In genomic region chr20:41330941-41331340, GRCh38 we compare ENCODE assay signal across 27 cellular contexts. TPM values are rescaled to one million over a fixed set of nuclear protein-coding genes. Genes with fewer than 3 reads are reported as not detected.
"Had no signal": no experiment of that assay in that cellular context is flagged by ENCODE, and none has a peak within 500 bp of the region (broad histone marks: within the 10 kb centered on the region; RNA-seq: fewer than 3 reads in every experiment).

No MANE protein-coding gene starts in this region.

- H3K9me3 Mint-ChIP-seq: immature natural killer cell; natural killer cell treated with Interleukin-12 subunit alpha and Interleukin-12 subunit beta and Interleukin-15 and Interleukin-18, amount 100 ng/mL, for 72 hours; stimulated activated memory B cell treated with anti-CD40 and anti-IgM and Interleukin-4, amounts not matched to agents 10 μg/mL and 1 μg/mL and 100 μg/mL, for 72 hours; stimulated activated naive CD8-positive, alpha-beta T cell treated with anti-CD3 and anti-CD28 coated beads, Interleukin-15, amount 100 ng/mL, for 72 hours had no signal

- H3K27ac ChIP-seq: lower lobe of right lung, pancreas had no signal

- H3K27me3 ChIP-seq: left lung, pancreas, sigmoid colon, spleen, transverse colon, upper lobe of right lung had no signal

- H3K27ac Mint-ChIP-seq: naive thymus-derived CD4-positive, alpha-beta T cell; stimulated activated memory B cell treated with anti-CD40 and anti-IgM and Interleukin-4, amounts not matched to agents 10 μg/mL and 1 μg/mL and 100 μg/mL, for 72 hours; stimulated activated naive CD8-positive, alpha-beta T cell treated with anti-CD3 and anti-CD28 coated beads, Interleukin-15, amount 100 ng/mL, for 72 hours had no signal

- H3K4me3 Mint-ChIP-seq: immature natural killer cell; natural killer cell treated with Interleukin-12 subunit alpha and Interleukin-12 subunit beta and Interleukin-15 and Interleukin-18, amount 100 ng/mL, for 72 hours; stimulated activated memory B cell treated with anti-CD40 and anti-IgM and Interleukin-4, amounts not matched to agents 10 μg/mL and 1 μg/mL and 100 μg/mL, for 72 hours; stimulated activated naive CD8-positive, alpha-beta T cell treated with anti-CD3 and anti-CD28 coated beads, Interleukin-15, amount 100 ng/mL, for 72 hours had no signal

- H3K27me3 Mint-ChIP-seq: stimulated activated memory B cell treated with anti-CD40 and anti-IgM and Interleukin-4, amounts not matched to agents 10 μg/mL and 1 μg/mL and 100 μg/mL, for 72 hours had no signal

- H3K36me3 Mint-ChIP-seq: immature natural killer cell; naive thymus-derived CD4-positive, alpha-beta T cell; natural killer cell treated with Interleukin-12 subunit alpha and Interleukin-12 subunit beta and Interleukin-15 and Interleukin-18, amount 100 ng/mL, for 72 hours; stimulated activated memory B cell treated with anti-CD40 and anti-IgM and Interleukin-4, amounts not matched to agents 10 μg/mL and 1 μg/mL and 100 μg/mL, for 72 hours had no signal

- H3K4me1 ChIP-seq: pancreas, prostate gland had no signal

- H3K36me3 ChIP-seq: left lung, lower lobe of right lung, pancreas, prostate gland, sigmoid colon, spleen, transverse colon, upper lobe of right lung had no signal

- H3K9me3 ChIP-seq: left lung, lower lobe of right lung, mucosa of descending colon, pancreas, prostate gland, sigmoid colon, spleen, transverse colon, upper lobe of right lung had no signal

- ATAC-seq: left colon; lower lobe of right lung; mucosa of descending colon; naive thymus-derived CD4-positive, alpha-beta T cell; natural killer cell treated with Interleukin-12 subunit alpha and Interleukin-12 subunit beta and Interleukin-15 and Interleukin-18, amount 100 ng/mL, for 72 hours; pancreas; right cardiac atrium; stimulated activated memory B cell treated with anti-CD40 and anti-IgM and Interleukin-4, amounts not matched to agents 10 μg/mL and 1 μg/mL and 100 μg/mL, for 72 hours; stimulated activated naive CD8-positive, alpha-beta T cell treated with anti-CD3 and anti-CD28 coated beads, Interleukin-15, amount 100 ng/mL, for 72 hours had no signal

- DNase-seq: hypothalamus; immature natural killer cell; left colon; left lung; lower lobe of right lung; midbrain; mucosa of descending colon; naive thymus-derived CD4-positive, alpha-beta T cell; pancreas; posterior cingulate gyrus; retina; right cardiac atrium; sigmoid colon; small intestine; spleen; stimulated activated CD4-positive, alpha-beta T cell treated with anti-CD3 and anti-CD28 coated beads, Interleukin-4, amount 100 ng/mL, for 24 hours; stimulated activated naive CD4-positive, alpha-beta T cell treated with Interleukin-2 at 50 U/mL for 16 hours; stimulated activated naive CD8-positive, alpha-beta T cell treated with anti-CD3 and anti-CD28 coated beads, Interleukin-15, amount 100 ng/mL, for 72 hours; substantia nigra; transverse colon; upper lobe of right lung had no signal

- H3K4me3 ChIP-seq: left lung, lower lobe of right lung, mucosa of descending colon, pancreas, prostate gland, sigmoid colon, spleen, transverse colon, upper lobe of right lung had no signal

RNA-seq across cellular contexts. Expression of gene LPIN3, which starts 9.7 kb away (rescaled TPM):
- polyA plus RNA-seq: neural cell had no signal

RNA-seq across cellular contexts. Expression of gene EMILIN3, which starts 35.7 kb away (rescaled TPM):
- total RNA-seq: mammary epithelial cell; myocyte; natural killer cell treated with Interleukin-12 subunit alpha and Interleukin-12 subunit beta and Interleukin-15 and Interleukin-18, amount 100 ng/mL, for 72 hours; spleen; upper lobe of right lung had no signal
- polyA plus RNA-seq: immature natural killer cell; naive thymus-derived CD4-positive, alpha-beta T cell had no signal
